In the genomic region with DNA sequence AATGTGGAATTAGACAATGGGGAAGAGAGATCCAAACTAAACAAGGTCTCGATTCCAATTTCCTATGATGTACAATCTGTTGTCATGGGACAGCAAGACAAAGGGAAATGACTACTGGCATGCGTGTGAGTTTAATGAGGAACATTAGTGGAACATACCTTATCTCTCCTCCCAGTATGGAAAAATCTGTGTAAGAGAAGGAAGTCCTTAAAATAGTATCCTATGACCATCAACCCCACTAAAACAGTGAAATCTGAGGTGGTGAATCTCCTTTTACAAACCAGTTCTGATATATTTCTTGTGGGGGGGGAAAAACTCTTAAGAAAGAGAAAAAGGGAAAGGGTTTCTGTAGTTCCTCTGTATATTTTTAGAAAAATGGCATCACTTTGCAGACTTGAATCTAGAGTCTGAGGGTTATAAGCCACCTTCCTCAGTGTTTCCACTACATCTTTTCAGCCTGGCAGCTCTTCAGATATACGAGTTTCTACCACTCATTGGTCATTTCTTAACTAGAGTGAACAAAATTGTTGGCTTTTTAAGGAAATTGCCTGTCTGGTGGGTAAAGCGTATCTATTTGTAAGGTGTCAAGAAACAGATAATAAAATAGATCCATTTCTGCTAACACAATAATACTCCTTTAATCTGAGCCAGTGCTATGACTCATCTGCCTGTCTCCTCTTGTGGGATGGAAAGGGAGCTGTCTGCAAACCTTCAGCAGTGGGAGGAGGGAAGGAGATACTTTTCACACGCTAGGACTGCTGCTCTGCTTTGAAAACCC, we compare ENCODE assay signal across 14 cellular contexts. TPM values are rescaled to one million over a fixed set of nuclear protein-coding genes. Genes with fewer than 3 reads are reported as not detected.
DNase-seq lines count a peak whose midpoint lies in the region; ATAC-seq and TF ChIP-seq lines count a peak whose summit lies in the region.
"Had no signal": no experiment of that assay in that cellular context is flagged by ENCODE, and none has a peak within 500 bp of the region (broad histone marks: within the 10 kb centered on the region; RNA-seq: fewer than 3 reads in every experiment).

No MANE protein-coding gene starts in this region.

- in situ Hi-C loops in brain microvascular endothelial cell (cut with HindIII; ENCODE audit: low pct_ligation_motif_present, low sequenced_read_pairs), result no loop called here

- H3K9me3 Mint-ChIP-seq in Caco-2 (ENCODE audit: unreplicated experiment), result no peaks in the 10 kb centered on the region
- H3K9me3 Mint-ChIP-seq: activated naive CD4-positive, alpha-beta T cell treated with anti-CD3 and anti-CD28 coated beads for 36 hours had no signal

- peak overlapping the region; percentile 87 for H3K27ac ChIP-seq in ACC112 (ENCODE audit: low read depth, low read length)
- no peak overlapping the region for H3K27ac ChIP-seq in brain microvascular endothelial cell
- peak overlapping the region; percentile 4 for H3K27ac ChIP-seq in lower lobe of right lung
- H3K27ac ChIP-seq: BLaER1 had no signal

- no peaks in the 10 kb centered on the region for H3K36me3 Mint-ChIP-seq in Caco-2 (ENCODE audit: insufficient read depth, unreplicated experiment)

- no peak overlapping the region for H3K4me3 Mint-ChIP-seq in Caco-2 (ENCODE audit: unreplicated experiment)
- H3K4me3 Mint-ChIP-seq: activated naive CD4-positive, alpha-beta T cell treated with anti-CD3 and anti-CD28 coated beads for 36 hours had no signal

- H3K79me2 ChIP-seq in ACC112 (ENCODE audit: control insufficient read depth, insufficient read depth, low read length, unreplicated experiment), result peaks cover 23% of the 10 kb centered on the region

- CTCF ChIA-PET in Caco-2 (lab: Charles Lee), result no interaction called here

- POLR2A ChIA-PET in Caco-2 (lab: Charles Lee), result no interaction called here

- TF ChIP-seq CTCF in brain microvascular endothelial cell (IDR thresholded peaks at IDR 0.05; ENCODE audit: low read depth, low read length, missing control alignments) (no peak), lower lobe of right lung (IDR thresholded peaks at IDR 0.05) (no peak), Caco-2 (IDR thresholded peaks at IDR 0.05; ENCODE audit: insufficient read depth in 1 of 2, low read depth in 1 of 2, low read length in 1 of 2, severe bottlenecking in 1 of 2, unreplicated experiment in 1 of 2) (no peak)

- no peaks in the 10 kb centered on the region for H3K27me3 ChIP-seq in ACC112 (ENCODE audit: insufficient read depth, low read length)
- H3K27me3 ChIP-seq in brain microvascular endothelial cell (replicated peaks), result peaks cover 5% of the 10 kb centered on the region
- peaks cover 20% of the 10 kb centered on the region for H3K27me3 ChIP-seq in lower lobe of right lung (ENCODE audit: low read depth)
- H3K27me3 ChIP-seq in Caco-2 (replicated peaks; ENCODE audit: control insufficient read depth, insufficient read depth, low read length), result no peaks in the 10 kb centered on the region

- intact Hi-C loops in lower lobe of right lung (cut with DNase I), result no loop called here
- intact Hi-C loops in Caco-2 (cut with micrococcal nuclease; ENCODE audit: unreplicated experiment), result no loop called here

- H3K4me1 ChIP-seq in ACC112 (ENCODE audit: control insufficient read depth, insufficient read depth, low read length, unreplicated experiment) (peaks cover 39% of the 10 kb centered on the region), lower lobe of right lung (peaks cover 20% of the 10 kb centered on the region), Caco-2 (no peaks in the 10 kb centered on the region)
- H3K4me1 ChIP-seq: BLaER1 had no signal

- H3K27ac Mint-ChIP-seq in Caco-2 (ENCODE audit: unreplicated experiment), result no peak overlapping the region
- H3K27ac Mint-ChIP-seq: activated naive CD4-positive, alpha-beta T cell treated with anti-CD3 and anti-CD28 coated beads for 36 hours had no signal

- H3K36me3 ChIP-seq in ACC112 (ENCODE audit: insufficient read depth, low read length) (no peaks in the 10 kb centered on the region), brain microvascular endothelial cell (replicated peaks) (no peaks in the 10 kb centered on the region), lower lobe of right lung (no peaks in the 10 kb centered on the region), Caco-2 (ENCODE audit: control insufficient read depth, insufficient read depth, low read length) (no peaks in the 10 kb centered on the region)
- H3K36me3 ChIP-seq: BLaER1 had no signal

- no peaks in the 10 kb centered on the region for H3K27me3 Mint-ChIP-seq in Caco-2 (ENCODE audit: insufficient read depth, unreplicated experiment)

- peak overlapping the region; percentile 52 for H2AFZ ChIP-seq in ACC112 (ENCODE audit: low read length, unreplicated experiment)

- DNase-seq in M059J (ENCODE audit: low read depth), result peak; percentile 70
- DNase-seq in brain microvascular endothelial cell, result peak; percentile 71
- DNase-seq in lower lobe of right lung, result no peak
- DNase-seq in Caco-2, result no peak
- no peak for DNase-seq in activated T-cell treated with anti-CD3 and anti-CD28 coated beads, Interleukin-2, amount 50 U/mL, for 48 hours
- DNase-seq: activated CD4-positive, CD25-positive, alpha-beta regulatory T cell; activated naive CD4-positive, alpha-beta T cell treated with anti-CD3 and anti-CD28 coated beads for 36 hours; small intestine; stimulated activated naive CD4-positive, alpha-beta T cell had no signal

- H3K4me1 Mint-ChIP-seq in Caco-2 (ENCODE audit: low read depth, unreplicated experiment), result no peaks in the 10 kb centered on the region

- H3K9me3 ChIP-seq in lower lobe of right lung (no peaks in the 10 kb centered on the region), Caco-2 (no peaks in the 10 kb centered on the region)

- H3K4me3 ChIP-seq in ACC112 (ENCODE audit: low read depth, low read length) (peak overlapping the region; percentile 53), brain microvascular endothelial cell (ENCODE audit: low read depth, low read length) (no peak overlapping the region), lower lobe of right lung (no peak overlapping the region), Caco-2 (ENCODE audit: low read depth, low read length) (no peak overlapping the region)
- H3K4me3 ChIP-seq: BLaER1, lung had no signal

- BruUV-seq in Caco-2 (replicated peaks; lab: Mats Ljungman, UMichigan), result no TSS peak

- ATAC-seq in lower lobe of right lung (no peak), HG03457 (IDR thresholded peaks at IDR 0.05; ENCODE audit: unreplicated experiment) (no peak), GM19324 (IDR thresholded peaks at IDR 0.05; ENCODE audit: low FRiP score, unreplicated experiment) (no peak)

RNA-seq across cellular contexts. Expression of a gene that starts 3.0 kb away (rescaled TPM):
- 1.2 and 1.3 TPM in 2 replicates for total RNA-seq in M059J (2014; rRNA removed; shearing (Covaris generic))
- total RNA-seq in lower lobe of right lung, result 10.4 TPM
- total RNA-seq in Caco-2 (2022), result 0.30 TPM in 1 of 2 replicates, not detected in the other
- total RNA-seq: activated naive CD4-positive, alpha-beta T cell treated with anti-CD3 and anti-CD28 coated beads for 36 hours had no signal

Comparison
In these comparisons a context has a peak if more than half of its experiments do, and no peak if none do; other contexts are left out.
1. DNase-seq: peak in M059J (single experiment) and brain microvascular endothelial cell (single experiment); none in lower lobe of right lung (single experiment), Caco-2 (0 of 2) and activated T-cell treated with anti-CD3 and anti-CD28 coated beads, Interleukin-2, amount 50 U/mL, for 48 hours (0 of 2).